8 cellular contexts compared by ENCODE assay signal in genomic region chr1:203278087-203278884, GRCh38. TPM values are rescaled to one million over a fixed set of nuclear protein-coding genes. Genes with fewer than 3 reads are reported as not detected.
DNase-seq lines count a peak whose midpoint lies in the region; ATAC-seq, FAIRE-seq and TF ChIP-seq lines count a peak whose summit lies in the region.

No MANE protein-coding gene starts in this region.

- H3K27me3 ChIP-seq in astrocyte (ENCODE audit: insufficient read depth, low read length): no peaks in the 10 kb centered on the region
- no peaks in the 10 kb centered on the region for H3K27me3 ChIP-seq in right atrium auricular region

- H3K79me2 ChIP-seq in astrocyte (ENCODE audit: insufficient read depth, low read length): no peaks in the 10 kb centered on the region

- peak overlapping the region; percentile 51 for H3K27ac Mint-ChIP-seq in astrocyte (ENCODE audit: unreplicated experiment)
- peak overlapping the region; percentile 73 for H3K27ac Mint-ChIP-seq in progenitor cell of endocrine pancreas

- H3K4me3 ChIP-seq in astrocyte (ENCODE audit: insufficient read depth, low read depth, low read length): peak overlapping the region; percentile 27
- H3K4me3 ChIP-seq in right atrium auricular region: no peak overlapping the region

- H3K4me1 ChIP-seq in astrocyte (ENCODE audit: insufficient read depth, low read length) (peaks cover 20% of the 10 kb centered on the region), right atrium auricular region (peaks cover 0 to 91% of the 10 kb centered on the region in 2 donors)

- peak overlapping the region; percentile 31 for H3K27ac ChIP-seq in astrocyte (ENCODE audit: low read depth, low read length)
- peak overlapping the region; percentile 92 to 99 for H3K27ac ChIP-seq in right atrium auricular region

- peak overlapping the region; percentile 22 for H3K9ac ChIP-seq in astrocyte (ENCODE audit: low read length)

- peaks cover 22% of the 10 kb centered on the region for H3K4me1 Mint-ChIP-seq in astrocyte (ENCODE audit: low read depth, unreplicated experiment)
- H3K4me1 Mint-ChIP-seq in progenitor cell of endocrine pancreas (ENCODE audit: low read depth): peaks cover 56% of the 10 kb centered on the region

- ATAC-seq in HG02973 (IDR thresholded peaks at IDR 0.05; ENCODE audit: unreplicated experiment) (no peak), GM21526 (IDR thresholded peaks at IDR 0.05; ENCODE audit: low FRiP score, unreplicated experiment) (no peak)

- peak; percentile 50 for DNase-seq in GM04504 (ENCODE audit: low read depth)
- peak; percentile 52 to 84 for DNase-seq in NCI-H2081 (lab: John Stamatoyannopoulos, UW)
- DNase-seq in astrocyte (ENCODE audit: low read depth): peak; percentile 74
- peak; percentile 99 for DNase-seq in right atrium auricular region (ENCODE audit: low spot score)
- DNase-seq in progenitor cell of endocrine pancreas (ENCODE audit: low spot score, unreplicated experiment): no peak
- no peak for DNase-seq in activated CD4-positive, alpha-beta T cell treated with anti-CD3 and anti-CD28 coated beads, Interleukin-2, amount 50 U/mL, for 1 hour

- H3K27me3 Mint-ChIP-seq in astrocyte (ENCODE audit: low read depth, unreplicated experiment) (peaks cover 23% of the 10 kb centered on the region), progenitor cell of endocrine pancreas (no peaks in the 10 kb centered on the region)

- H3K4me3 Mint-ChIP-seq in astrocyte (ENCODE audit: unreplicated experiment) (peak overlapping the region; percentile 4), progenitor cell of endocrine pancreas (ENCODE audit: low read depth) (no peak overlapping the region)

- H3K36me3 ChIP-seq in astrocyte (ENCODE audit: insufficient read depth, low read length) (no peaks in the 10 kb centered on the region), right atrium auricular region (no peaks in the 10 kb centered on the region)

- H3K9me3 Mint-ChIP-seq in astrocyte (ENCODE audit: unreplicated experiment): no peaks in the 10 kb centered on the region
- H3K9me3 Mint-ChIP-seq in progenitor cell of endocrine pancreas (ENCODE audit: low read depth): no peaks in the 10 kb centered on the region

- H3K9me3 ChIP-seq in astrocyte (ENCODE audit: insufficient read depth, low read depth, low read length) (no peaks in the 10 kb centered on the region), right atrium auricular region (no peaks in the 10 kb centered on the region)

- FAIRE-seq in astrocyte (lab: Jason Lieb, UNC): no peak

- peak overlapping the region; percentile 85 for H2AFZ ChIP-seq in astrocyte (ENCODE audit: low read depth, low read length)

- no peaks in the 10 kb centered on the region for H4K20me1 ChIP-seq in astrocyte (ENCODE audit: insufficient read depth, low read length)

- TF ChIP-seq CTCF in astrocyte (IDR thresholded peaks at IDR 0.05; ENCODE audit: insufficient read depth, low read depth, low read length) (no peak), right atrium auricular region (IDR thresholded peaks at IDR 0.05) (no peak), progenitor cell of endocrine pancreas (IDR thresholded peaks at IDR 0.05; ENCODE audit: unreplicated experiment) (no peak)

- no peaks in the 10 kb centered on the region for H3K36me3 Mint-ChIP-seq in astrocyte (ENCODE audit: low read depth, unreplicated experiment)
- no peaks in the 10 kb centered on the region for H3K36me3 Mint-ChIP-seq in progenitor cell of endocrine pancreas (ENCODE audit: insufficient read depth)

- peak overlapping the region; percentile 79 for H3K4me2 ChIP-seq in astrocyte (ENCODE audit: low read length)

RNA-seq across cellular contexts. Expression of gene BTG2, which starts 27.0 kb away (rescaled TPM):
- 46.4 and 58.3 TPM in 2 replicates for total RNA-seq in astrocyte
- total RNA-seq in right atrium auricular region: 100 to 1,000 TPM; 132 to 254 TPM
- 103 and 110 TPM in 2 replicates for total RNA-seq in progenitor cell of endocrine pancreas

RNA-seq across cellular contexts. Expression of gene CHIT1, which starts 48.8 kb away (rescaled TPM):
- total RNA-seq in astrocyte (not detected in 2 replicates), right atrium auricular region (not detected), progenitor cell of endocrine pancreas (0.14 and 0.95 TPM in 2 replicates)

Comparison
In these comparisons a context has a peak if more than half of its experiments do, and no peak if none do; other contexts are left out.
1. DNase-seq: peak in GM04504 (single experiment), NCI-H2081 (2 of 2), astrocyte (single experiment) and right atrium auricular region (single experiment); none in progenitor cell of endocrine pancreas (single experiment) and activated CD4-positive, alpha-beta T cell treated with anti-CD3 and anti-CD28 coated beads, Interleukin-2, amount 50 U/mL, for 1 hour (single experiment).